ENCODE assay signal across 23 cellular contexts in the genomic region with DNA sequence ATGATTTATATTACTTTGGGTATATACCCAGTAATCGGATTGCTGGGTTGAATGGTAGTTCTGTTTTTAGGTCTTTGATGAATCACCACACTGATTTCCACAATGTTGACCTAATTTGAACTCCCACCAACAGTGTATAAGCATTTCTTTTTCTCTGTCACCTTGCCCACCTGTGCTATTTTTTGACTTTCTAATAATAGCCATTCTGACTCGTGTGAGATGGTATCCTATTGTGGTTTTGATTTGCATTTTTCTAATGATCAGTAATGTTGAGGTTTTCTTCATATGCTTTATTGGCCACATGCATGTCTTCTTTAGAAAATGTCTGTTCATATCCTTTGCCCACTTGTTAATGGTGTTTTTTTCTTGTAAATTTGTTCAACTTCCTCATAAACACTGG.
"Had no signal": no experiment of that assay in that cellular context is flagged by ENCODE, and none has a peak within 500 bp of the region (broad histone marks: within the 10 kb centered on the region; RNA-seq: fewer than 3 reads in every experiment).

No MANE protein-coding gene starts in this region.

- H3K27me3 Mint-ChIP-seq: IgD-negative memory B cell had no signal

- H3K4me3 Mint-ChIP-seq: IgD-negative memory B cell had no signal

- H3K36me3 ChIP-seq: MG63, SJSA1 had no signal

- H3K9me3 ChIP-seq: MG63, SJSA1 had no signal

- H3K4me1 Mint-ChIP-seq: IgD-negative memory B cell had no signal

- H3K27ac Mint-ChIP-seq: IgD-negative memory B cell had no signal

- H3K4me2 ChIP-seq: KMS-11 had no signal

- FAIRE-seq: HTR-8/SVneo, K562 had no signal

- H3K4me1 ChIP-seq: SJSA1 had no signal

- H3K27ac ChIP-seq: KMS-11, SJSA1, SK-N-MC had no signal

- ATAC-seq: K562 had no signal

- H3K27me3 ChIP-seq: MG63, SJSA1 had no signal

- H3K9ac ChIP-seq: KMS-11 had no signal

- DNase-seq: Kasumi-1, MG63, NCI-H1092, NCI-H1105 treated with DMSO at 0.1 percent for 48 hours, NCI-H1417 treated with DMSO at 0.1 percent for 48 hours, NCI-H146, NCI-H1694 treated with DMSO at 0.1 percent for 48 hours, NCI-H1930, NCI-H2081, NCI-H2107, NCI-H2227 treated with DMSO at 0.1 percent for 48 hours, NCI-H524, NCI-H526 treated with DMSO at 0.1 percent for 48 hours, NCI-H748 treated with DMSO at 0.1 percent for 48 hours, Right ventricle myocardium superior, RPMI8226, SIG-M5 had no signal

- H3K4me3 ChIP-seq: K562, MG63, SJSA1, SK-N-MC had no signal

- H3K36me3 Mint-ChIP-seq: IgD-negative memory B cell had no signal
